In genomic region chr22:36351921-36352774, GRCh38 we compare ENCODE assay signal across 9 cellular contexts. TPM values are rescaled to one million over a fixed set of nuclear protein-coding genes. Genes with fewer than 3 reads are reported as not detected.
DNase-seq lines count a peak whose midpoint lies in the region; ATAC-seq and TF ChIP-seq lines count a peak whose summit lies in the region.
"Had no signal": no experiment of that assay in that cellular context is flagged by ENCODE, and none has a peak within 500 bp of the region (broad histone marks: within the 10 kb centered on the region; RNA-seq: fewer than 3 reads in every experiment).

No MANE protein-coding gene starts in this region.

- ATAC-seq in GM18858 (IDR thresholded peaks at IDR 0.05; ENCODE audit: unreplicated experiment), result no peak
- ATAC-seq: K562 had no signal

- intact Hi-C loops in posterior vena cava (cut with DNase I), result no loop called here

- peaks cover 0 to 2% (median 1%) of the 10 kb centered on the region in 3 donors for H3K36me3 Mint-ChIP-seq in immature natural killer cell

- H3K36me3 ChIP-seq in smooth muscle cell (ENCODE audit: low read depth), result no peaks in the 10 kb centered on the region

- H3K27ac Mint-ChIP-seq in immature natural killer cell, result peak overlapping the region; percentile 68 to 99 (median 90)

- H3K9me3 Mint-ChIP-seq in immature natural killer cell, result no peaks in the 10 kb centered on the region

- no peak overlapping the region for H2AFZ ChIP-seq in smooth muscle cell (ENCODE audit: low read depth)

- H3K4me3 Mint-ChIP-seq in immature natural killer cell, result peak overlapping the region in 2 of 5 donors; percentile 20 to 71

- peak; percentile 69 for DNase-seq in HT1080 (ENCODE audit: low read depth)
- DNase-seq in immature natural killer cell, result no peak
- DNase-seq in smooth muscle cell (lab: John Stamatoyannopoulos, UW; ENCODE audit: unreplicated experiment), result no peak
- no peak for DNase-seq in NCI-H128 (lab: John Stamatoyannopoulos, UW; ENCODE audit: unreplicated experiment)
- no peak for DNase-seq in posterior vena cava (ENCODE audit: low spot score)
- DNase-seq in erythroblast (lab: John Stamatoyannopoulos, UW), result no peak

- peaks cover 99% of the 10 kb centered on the region for H3K79me2 ChIP-seq in smooth muscle cell (ENCODE audit: low read depth)

- H3K27me3 ChIP-seq in smooth muscle cell (ENCODE audit: low read depth), result no peaks in the 10 kb centered on the region

- TF ChIP-seq CTCF in smooth muscle cell (IDR thresholded peaks at IDR 0.05; ENCODE audit: borderline replicate concordance, insufficient read depth, poor library complexity, severe bottlenecking), result no peak

- peaks cover 98% of the 10 kb centered on the region for H4K20me1 ChIP-seq in smooth muscle cell (ENCODE audit: low read depth)

- peak overlapping the region; percentile 35 for H3K27ac ChIP-seq in adipose tissue (ENCODE audit: low read depth, low read length)
- H3K27ac ChIP-seq in smooth muscle cell (ENCODE audit: low read depth), result peak overlapping the region; percentile 82

- H3F3A ChIP-seq in smooth muscle cell (ENCODE audit: low read depth), result peaks cover 63% of the 10 kb centered on the region

- peaks cover 8 to 20% (median 11%) of the 10 kb centered on the region in 3 donors for H3K27me3 Mint-ChIP-seq in immature natural killer cell (ENCODE audit: low read depth in 3 of 3)

- no peak for TF ChIP-seq POLR2A in erythroblast (IDR thresholded peaks at IDR 0.05; ENCODE audit: low read length)

- peaks cover 42% of the 10 kb centered on the region for H3K4me1 ChIP-seq in smooth muscle cell (ENCODE audit: low read depth)

- H3K4me1 Mint-ChIP-seq in immature natural killer cell, result peaks cover 88 to 91% of the 10 kb centered on the region in 2 donors

- peak overlapping the region; percentile 77 for H3K4me2 ChIP-seq in smooth muscle cell

- H3K9me3 ChIP-seq in smooth muscle cell (replicated peaks; ENCODE audit: low read depth), result no peaks in the 10 kb centered on the region

- no peak overlapping the region for H3K4me3 ChIP-seq in smooth muscle cell
- H3K4me3 ChIP-seq: K562 had no signal

- WGBS in adipose tissue, 3 donors, result 20 to 58% (median 51%) methylated on average over 22 of the region's 22 CpGs
- 53% methylated on average over 22 of the region's 22 CpGs for WGBS in smooth muscle cell (ENCODE audit: low lambda C conversion rate)

- H3K9ac ChIP-seq in smooth muscle cell (ENCODE audit: low read depth), result peak overlapping the region; percentile 19

RNA-seq across cellular contexts. Expression of gene MYH9, which starts 35.6 kb away (rescaled TPM):
- 277 and 308 TPM in 2 replicates for total RNA-seq in HT1080 (2014; rRNA removed; shearing (Covaris generic))
- 165 and 169 TPM in 2 replicates for polyA plus RNA-seq in HT1080 (2015; cell fraction: cytosol; rRNA removed)
- polyA plus RNA-seq in HT1080 (2015; cell fraction: nucleus; rRNA removed), result 579 and 585 TPM in 2 replicates
- polyA plus RNA-seq in adipose tissue, result 100 to 1,000 TPM; 159 to 240 (median 161) TPM
- polyA plus RNA-seq in immature natural killer cell, result 100 to 1,000 TPM in 1 of 3 donors, 10 to 100 TPM in 1, 1 to 10 TPM in 1; 8.7 to 355 (median 40.2) TPM
- 350 and 378 TPM in 2 replicates for total RNA-seq in smooth muscle cell
- 361 and 382 TPM in 2 replicates for polyA plus RNA-seq in smooth muscle cell
- total RNA-seq in posterior vena cava, result 100 to 1,000 TPM; 831 to 938 TPM
